In genomic region chr20:44198872-44199271, GRCh38 we compare ENCODE assay signal across 1 cellular context.
TF ChIP-seq lines count a peak whose summit lies in the region.

No MANE protein-coding gene starts in this region.

TF ChIP-seq in HepG2, 621 proteins besides CTCF, POLR2A, EP300 and RAD21:
- TF ChIP-seq RBM22 (optimal IDR thresholded peaks at IDR 0.05; ENCODE audit: low read length) (peak; percentile 56), ATF7 (IDR thresholded peaks at IDR 0.05) (no peak), ATF7 (CRISPR knock-in tag; IDR thresholded peaks at IDR 0.05) (no peak)
TF ChIP-seq in HepG2: peak in this region for 1.
